ENCODE assay signal across 21 cellular contexts in genomic region chr16:35186045-35186759, GRCh38.
DNase-seq lines count a peak whose midpoint lies in the region; FAIRE-seq and TF ChIP-seq lines count a peak whose summit lies in the region.
"Had no signal": no experiment of that assay in that cellular context is flagged by ENCODE, and none has a peak within 500 bp of the region (broad histone marks: within the 10 kb centered on the region; RNA-seq: fewer than 3 reads in every experiment).

No MANE protein-coding gene starts in this region.

- no peak for TF ChIP-seq EP300 in esophagus muscularis mucosa (IDR thresholded peaks at IDR 0.05)

- H3K79me2 ChIP-seq in osteoblast (ENCODE audit: insufficient read depth, low read length) (no peaks in the 10 kb centered on the region), hepatocyte (no peaks in the 10 kb centered on the region)

- no peak overlapping the region for H3K4me3 ChIP-seq in esophagus muscularis mucosa
- H3K4me3 ChIP-seq in osteoblast (ENCODE audit: insufficient read depth, low read length), result no peak overlapping the region
- H3K4me3 ChIP-seq in vagina, result no peak overlapping the region
- no peak overlapping the region for H3K4me3 ChIP-seq in hepatocyte
- H3K4me3 ChIP-seq: GM23338 had no signal

- H3K4me1 Mint-ChIP-seq in chondrocyte (ENCODE audit: low read depth), result no peaks in the 10 kb centered on the region
- H3K4me1 Mint-ChIP-seq: GM23338 had no signal

- no peaks in the 10 kb centered on the region for H4K20me1 ChIP-seq in osteoblast (ENCODE audit: insufficient read depth, low read length)
- H4K20me1 ChIP-seq in hepatocyte (ENCODE audit: insufficient read depth, poor library complexity, severe bottlenecking), result no peaks in the 10 kb centered on the region

- H3K9me3 Mint-ChIP-seq in chondrocyte (ENCODE audit: low read depth), result peaks cover 43% of the 10 kb centered on the region

- no peak overlapping the region for H3K4me3 Mint-ChIP-seq in chondrocyte (ENCODE audit: unreplicated experiment)
- H3K4me3 Mint-ChIP-seq: CD4-positive, alpha-beta T cell; GM23338 had no signal

- H3K9me3 ChIP-seq in esophagus muscularis mucosa, result no peaks in the 10 kb centered on the region
- H3K9me3 ChIP-seq in osteoblast (ENCODE audit: low read depth, low read length), result peaks cover 6% of the 10 kb centered on the region
- H3K9me3 ChIP-seq in vagina, result no peaks in the 10 kb centered on the region
- H3K9me3 ChIP-seq in hepatocyte (ENCODE audit: low read depth), result no peaks in the 10 kb centered on the region
- H3K9me3 ChIP-seq: Caco-2 had no signal

- TF ChIP-seq POLR2A in esophagus muscularis mucosa (IDR thresholded peaks at IDR 0.05; ENCODE audit: low read depth) (no peak), vagina (IDR thresholded peaks at IDR 0.05) (no peak)

- no peak overlapping the region for H3K27ac ChIP-seq in esophagus muscularis mucosa (replicated peaks in 1 of 4)
- H3K27ac ChIP-seq in osteoblast (ENCODE audit: low read depth, low read length), result no peak overlapping the region
- H3K27ac ChIP-seq in vagina, result no peak overlapping the region
- no peak overlapping the region for H3K27ac ChIP-seq in hepatocyte
- H3K27ac ChIP-seq: C4-2B, HL-60 had no signal

- no peak for FAIRE-seq in frontal cortex (lab: Jason Lieb, UNC)
- FAIRE-seq: A204.1, D721Med, GM12892, GM18507, H54 had no signal

- TF ChIP-seq CTCF in chondrocyte (IDR thresholded peaks at IDR 0.05) (no peak), esophagus muscularis mucosa (IDR thresholded peaks at IDR 0.05) (no peak), osteoblast (IDR thresholded peaks at IDR 0.05; ENCODE audit: extremely low read depth, low read depth, low read length) (no peak), vagina (IDR thresholded peaks at IDR 0.05) (no peak), hepatocyte (IDR thresholded peaks at IDR 0.05; ENCODE audit: poor library complexity) (no peak)

- H3K36me3 Mint-ChIP-seq in chondrocyte (ENCODE audit: low read depth), result no peaks in the 10 kb centered on the region

- H3K9me2 ChIP-seq in hepatocyte (replicated peaks; ENCODE audit: insufficient read depth), result no peaks in the 10 kb centered on the region

- H3K27ac Mint-ChIP-seq in chondrocyte (ENCODE audit: unreplicated experiment), result no peak overlapping the region
- H3K27ac Mint-ChIP-seq: CD4-positive, alpha-beta T cell; GM23338 had no signal

- H3K4me2 ChIP-seq in osteoblast (ENCODE audit: insufficient read depth, low read length), result no peak overlapping the region
- no peak overlapping the region for H3K4me2 ChIP-seq in hepatocyte
- H3K4me2 ChIP-seq: GM23338 had no signal

- H3K27me3 ChIP-seq in esophagus muscularis mucosa, result peaks cover 0 to 23% (median 0%) of the 10 kb centered on the region in 4 donors
- no peaks in the 10 kb centered on the region for H3K27me3 ChIP-seq in osteoblast (ENCODE audit: insufficient read depth, low read length)
- H3K27me3 ChIP-seq in vagina, result no peaks in the 10 kb centered on the region
- H3K27me3 ChIP-seq in hepatocyte, result no peaks in the 10 kb centered on the region

- no peaks in the 10 kb centered on the region for H3K36me3 ChIP-seq in esophagus muscularis mucosa
- H3K36me3 ChIP-seq in osteoblast (ENCODE audit: insufficient read depth, low read length), result no peaks in the 10 kb centered on the region
- no peaks in the 10 kb centered on the region for H3K36me3 ChIP-seq in vagina
- H3K36me3 ChIP-seq in hepatocyte (replicated peaks; ENCODE audit: insufficient read depth, low read depth), result no peaks in the 10 kb centered on the region

- no peaks in the 10 kb centered on the region for H3K27me3 Mint-ChIP-seq in chondrocyte (ENCODE audit: low read depth)
- H3K27me3 Mint-ChIP-seq: CD4-positive, alpha-beta T cell had no signal

- peak; percentile 44 for DNase-seq in chondrocyte (ENCODE audit: low spot score)
- peak; percentile 64 for DNase-seq in esophagus muscularis mucosa (ENCODE audit: extremely low spot score)
- DNase-seq in osteoblast (ENCODE audit: insufficient read length, low spot score, missing footprints), result peak; percentile 48
- DNase-seq in vagina (ENCODE audit: extremely low spot score in 2 of 2), result peak; percentile 70 to 79
- no peak for DNase-seq in hepatocyte (ENCODE audit: low spot score)
- DNase-seq in frontal cortex (ENCODE audit: low spot score in 2 of 2), result no peak
- DNase-seq in NK-92 treated with Interleukin-12 subunit alpha and Interleukin-12 subunit beta, amount 100 ng/mL, for 24 hours (lab: John Stamatoyannopoulos, UW), result no peak
- DNase-seq: ACHN; AML-193; Caco-2; CD4-positive, alpha-beta T cell; GDM1; HCEC 1CT had no signal

- no peaks in the 10 kb centered on the region for H3K4me1 ChIP-seq in esophagus muscularis mucosa
- no peaks in the 10 kb centered on the region for H3K4me1 ChIP-seq in osteoblast (ENCODE audit: insufficient read depth, low read length)
- H3K4me1 ChIP-seq in vagina, result no peaks in the 10 kb centered on the region
- no peaks in the 10 kb centered on the region for H3K4me1 ChIP-seq in hepatocyte (ENCODE audit: insufficient read depth)
- H3K4me1 ChIP-seq: Caco-2 had no signal

- no peak overlapping the region for H2AFZ ChIP-seq in osteoblast (ENCODE audit: low read length)
- no peak overlapping the region for H2AFZ ChIP-seq in hepatocyte
- H2AFZ ChIP-seq: GM23338 had no signal

- intact Hi-C loops in esophagus muscularis mucosa (cut with DNase I), result no loop called here
- intact Hi-C loops in vagina (cut with DNase I), result no loop called here

Comparison
In these comparisons a context has a peak if more than half of its experiments do, and no peak if none do; other contexts are left out.
1. DNase-seq: peak in chondrocyte (single experiment), esophagus muscularis mucosa (single experiment), osteoblast (single experiment) and vagina (2 of 2); none in hepatocyte (single experiment), frontal cortex (0 of 2) and NK-92 treated with Interleukin-12 subunit alpha and Interleukin-12 subunit beta, amount 100 ng/mL, for 24 hours (single experiment).